23 cellular contexts compared by ENCODE assay signal in the genomic region with DNA sequence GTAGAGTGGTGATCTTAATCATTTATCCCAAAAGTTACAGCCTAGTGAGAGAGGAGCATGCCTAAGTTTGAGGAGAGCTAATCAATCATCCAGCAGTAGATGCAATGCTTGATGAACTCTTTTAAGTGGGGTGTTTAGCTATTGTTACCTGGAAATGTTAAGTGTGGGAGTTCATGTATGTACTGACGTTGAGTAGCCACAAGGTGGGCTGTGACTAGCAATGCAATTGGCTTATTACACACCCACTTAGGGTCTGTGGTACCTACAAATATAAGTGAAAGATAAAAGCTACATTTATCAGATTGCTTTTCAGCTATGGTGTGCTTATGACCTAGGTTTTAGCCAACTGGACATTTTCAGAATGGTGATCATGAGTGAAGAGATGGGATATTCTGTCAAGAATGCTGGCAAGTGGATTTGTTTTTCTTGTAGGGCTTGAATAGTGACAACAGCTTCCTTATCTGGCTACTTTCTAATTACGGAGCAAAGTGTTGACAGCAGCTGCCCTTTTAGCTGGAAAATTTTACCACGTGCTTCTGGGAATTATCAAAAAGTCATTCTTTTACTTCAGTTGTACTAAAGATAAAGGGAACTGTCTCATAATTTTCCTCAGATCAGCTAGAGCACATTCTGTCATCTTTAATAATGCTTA.
DNase-seq lines count a peak whose midpoint lies in the region; ATAC-seq, FAIRE-seq and TF ChIP-seq lines count a peak whose summit lies in the region.
"Had no signal": no experiment of that assay in that cellular context is flagged by ENCODE, and none has a peak within 500 bp of the region (broad histone marks: within the 10 kb centered on the region; RNA-seq: fewer than 3 reads in every experiment).

No MANE protein-coding gene starts in this region.

- intact Hi-C loops in Calu3 (cut with micrococcal nuclease; ENCODE audit: unreplicated experiment): no loop called here

- no peak for ATAC-seq in GM19395 (IDR thresholded peaks at IDR 0.05; ENCODE audit: unreplicated experiment)
- ATAC-seq: activated CD4-positive, CD25-positive, alpha-beta regulatory T cell treated with anti-CD3 and anti-CD28 coated beads, Interleukin-2, amount 50 U/mL, for 24 hours; activated CD8-positive, alpha-beta T cell treated with anti-CD3 and anti-CD28 coated beads for 36 hours; left lobe of liver; Panc1; psoas muscle; stimulated activated naive CD8-positive, alpha-beta T cell treated with anti-CD3 and anti-CD28 coated beads, Interleukin-15, amount 100 ng/mL, for 72 hours had no signal

- peak; percentile 4 for TF ChIP-seq CTCF in D721Med (IDR thresholded peaks at IDR 0.05; ENCODE audit: insufficient read depth, missing control alignments)
- TF ChIP-seq CTCF in Calu3 (IDR thresholded peaks at IDR 0.05; ENCODE audit: unreplicated experiment): no peak

- no peaks in the 10 kb centered on the region for H3K27me3 Mint-ChIP-seq in Calu3 (ENCODE audit: unreplicated experiment)
- H3K27me3 Mint-ChIP-seq: activated CD8-positive, alpha-beta T cell treated with anti-CD3 and anti-CD28 coated beads for 36 hours; stimulated activated naive CD8-positive, alpha-beta T cell treated with anti-CD3 and anti-CD28 coated beads, Interleukin-15, amount 100 ng/mL, for 72 hours had no signal

- no peaks in the 10 kb centered on the region for H3K36me3 Mint-ChIP-seq in Calu3 (ENCODE audit: insufficient read depth, unreplicated experiment)

- no peak overlapping the region for H3K4me3 Mint-ChIP-seq in Calu3 (ENCODE audit: low read depth, unreplicated experiment)
- H3K4me3 Mint-ChIP-seq: activated CD8-positive, alpha-beta T cell treated with anti-CD3 and anti-CD28 coated beads for 36 hours; stimulated activated naive CD8-positive, alpha-beta T cell treated with anti-CD3 and anti-CD28 coated beads, Interleukin-15, amount 100 ng/mL, for 72 hours had no signal

- CTCF ChIA-PET in Calu3 (lab: Charles Lee): no interaction called here

- peaks cover 8% of the 10 kb centered on the region for H3K9me3 Mint-ChIP-seq in Calu3 (ENCODE audit: low read depth, unreplicated experiment)

- no peak overlapping the region for H3K27ac Mint-ChIP-seq in Calu3 (ENCODE audit: unreplicated experiment)
- H3K27ac Mint-ChIP-seq: activated CD8-positive, alpha-beta T cell treated with anti-CD3 and anti-CD28 coated beads for 36 hours; stimulated activated naive CD8-positive, alpha-beta T cell treated with anti-CD3 and anti-CD28 coated beads, Interleukin-15, amount 100 ng/mL, for 72 hours had no signal

- FAIRE-seq in D721Med (lab: Jason Lieb, UNC): no peak
- FAIRE-seq: GM18507 had no signal

- H3K4me3 ChIP-seq in Jurkat, Clone E6-1 (ENCODE audit: low read length): no peak overlapping the region
- H3K4me3 ChIP-seq: esophagus squamous epithelium, psoas muscle, upper lobe of left lung had no signal

- no peak for DNase-seq in D721Med (ENCODE audit: insufficient read length, low spot score)
- DNase-seq in Jurkat, Clone E6-1 (ENCODE audit: low read depth, low spot score): peak; percentile 4
- DNase-seq in dermis blood vessel endothelial cell: peak; percentile 13
- peak; percentile 13 for DNase-seq in iPS-NIHi11 (ENCODE audit: low spot score)
- no peak for DNase-seq in Calu3
- no peak for DNase-seq in stimulated activated CD4-positive, alpha-beta T cell treated with anti-CD3 and anti-CD28 coated beads, Interleukin-2, amount 100 ng/mL, for 48 hours
- DNase-seq: activated CD8-positive, alpha-beta T cell treated with anti-CD3 and anti-CD28 coated beads for 36 hours; amygdala; central memory CD4-positive, alpha-beta T cell; effector CD4-positive, alpha-beta T cell; esophagus squamous epithelium; NCI-H1417; NCI-H526; psoas muscle; stimulated activated CD4-positive, alpha-beta T cell treated with anti-CD3 and anti-CD28 coated beads, Interleukin-4, amount 100 ng/mL, for 4 hours; stimulated activated naive CD8-positive, alpha-beta T cell treated with anti-CD3 and anti-CD28 coated beads, Interleukin-15, amount 100 ng/mL, for 72 hours; T1000; upper lobe of left lung had no signal

- no peaks in the 10 kb centered on the region for H3K4me1 Mint-ChIP-seq in Calu3 (ENCODE audit: low read depth, unreplicated experiment)
- H3K4me1 Mint-ChIP-seq: stimulated activated naive CD8-positive, alpha-beta T cell treated with anti-CD3 and anti-CD28 coated beads, Interleukin-15, amount 100 ng/mL, for 72 hours had no signal

- no TSS peak for BruUV-seq in Calu3 (replicated peaks; lab: Mats Ljungman, UMichigan)

Comparison
In these comparisons a context has a peak if more than half of its experiments do, and no peak if none do; other contexts are left out.
1. DNase-seq: peak in Jurkat, Clone E6-1 (single experiment), dermis blood vessel endothelial cell (single experiment) and iPS-NIHi11 (single experiment); none in D721Med (single experiment), Calu3 (single experiment) and stimulated activated CD4-positive, alpha-beta T cell treated with anti-CD3 and anti-CD28 coated beads, Interleukin-2, amount 100 ng/mL, for 48 hours (0 of 2).